8 cellular contexts compared by ENCODE assay signal in genomic region chr2:27016801-27017325, GRCh38. TPM values are rescaled to one million over a fixed set of nuclear protein-coding genes. Genes with fewer than 3 reads are reported as not detected.
A peak's percentile ranks its signal among the peaks of the same experiment; 100 is the strongest.
DNase-seq lines count a peak whose midpoint lies in the region; ATAC-seq and TF ChIP-seq lines count a peak whose summit lies in the region.

No MANE protein-coding gene starts in this region.

- intact Hi-C loops in left ventricle myocardium inferior (cut with micrococcal nuclease): loop anchor here (5.0 kb wide), 1 partner anchor 55 kb away; no protein-coding TSS in a partner anchor
- intact Hi-C loops in gastrocnemius medialis (cut with DNase I; ENCODE audit: low total_unique reads): loop anchor here (1.0 kb wide), 1 partner anchor 56 kb away; no protein-coding TSS in a partner anchor

- H3K4me3 ChIP-seq in SJCRH30: no peak overlapping the region
- no peak overlapping the region for H3K4me3 ChIP-seq in left ventricle myocardium inferior
- H3K4me3 ChIP-seq in gastrocnemius medialis: no peak overlapping the region

- peaks cover 4% of the 10 kb centered on the region; the same call in 1 of the 2 replicates for H3K4me1 ChIP-seq in SJCRH30
- peaks cover 76% of the 10 kb centered on the region for H3K4me1 ChIP-seq in left ventricle myocardium inferior
- H3K4me1 ChIP-seq in gastrocnemius medialis: peaks cover 62 to 96% of the 10 kb centered on the region in 2 donors

- TF ChIP-seq CTCF in left ventricle myocardium inferior (IDR thresholded peaks at IDR 0.05; ENCODE audit: borderline replicate concordance) (peak; percentile 71), gastrocnemius medialis (IDR thresholded peaks at IDR 0.05 in 4 of 5, conservative IDR thresholded peaks at IDR 0.05 in 1 of 5) (peak; percentile 72 to 89 (median 73))

- H3K9me3 ChIP-seq in SJCRH30 (replicated peaks): 0 out of 2 replicates have a peak, but pooled peaks cover 6% of the 10 kb centered on the region
- no peaks in the 10 kb centered on the region for H3K9me3 ChIP-seq in left ventricle myocardium inferior (replicated peaks)
- H3K9me3 ChIP-seq in gastrocnemius medialis: no peaks in the 10 kb centered on the region

- H3K27me3 ChIP-seq in SJCRH30 (no peaks in the 10 kb centered on the region; the same call in none of the 2 replicates), left ventricle myocardium inferior (ENCODE audit: low read depth) (no peaks in the 10 kb centered on the region), gastrocnemius medialis (no peaks in the 10 kb centered on the region)

- peak; percentile 26 to 52 for ATAC-seq in gastrocnemius medialis
- no peak for ATAC-seq in HG02840 (IDR thresholded peaks at IDR 0.05; ENCODE audit: low FRiP score, unreplicated experiment)
- ATAC-seq in GM18498 (IDR thresholded peaks at IDR 0.05; ENCODE audit: unreplicated experiment): no peak

- DNase-seq in Daoy (ENCODE audit: low read depth) (peak; percentile 75), LoVo (ENCODE audit: low spot score) (peak; percentile 56), SJCRH30 (peak; percentile 63 to 78), amniotic epithelial cell (ENCODE audit: low read depth) (peak; percentile 62), left ventricle myocardium inferior (peak; percentile 41), gastrocnemius medialis (peak in 1 of 2 donors; percentile 47)

- no peak for TF ChIP-seq POLR2A in gastrocnemius medialis (IDR thresholded peaks at IDR 0.05)

- H3K36me3 ChIP-seq in SJCRH30 (no peaks in the 10 kb centered on the region), left ventricle myocardium inferior (no peaks in the 10 kb centered on the region), gastrocnemius medialis (no peaks in the 10 kb centered on the region)

- in situ Hi-C loops in gastrocnemius medialis (cut with MboI; ENCODE audit: low sequenced_read_pairs in 4 of 4): loop anchor here (5.0 kb wide), 2 partner anchors 50 to 55 kb away; no protein-coding TSS in a partner anchor

- H3K27ac ChIP-seq in SJCRH30: no peak overlapping the region
- no peak overlapping the region for H3K27ac ChIP-seq in left ventricle myocardium inferior (replicated peaks)
- H3K27ac ChIP-seq in gastrocnemius medialis: peak overlapping the region; percentile 65 to 81 (median 70)

RNA-seq across cellular contexts. Expression of gene TMEM214, which starts 15.9 kb away (rescaled TPM):
- total RNA-seq in Daoy (2014; rRNA removed; shearing (Covaris generic)): 36.7 and 42.7 TPM in 2 replicates
- total RNA-seq in SJCRH30 (2014; rRNA removed; shearing (Covaris generic)): 38.0 and 45.2 TPM in 2 replicates
- total RNA-seq in left ventricle myocardium inferior (31.4 TPM), gastrocnemius medialis (10 to 100 TPM; 20.0 to 37.7 (median 24.9) TPM)

RNA-seq across cellular contexts. Expression of gene AGBL5, which starts 34.6 kb away (rescaled TPM):
- total RNA-seq in Daoy (2014; rRNA removed; shearing (Covaris generic)): 19.3 and 22.5 TPM in 2 replicates
- total RNA-seq in SJCRH30 (2014; rRNA removed; shearing (Covaris generic)): 71.4 and 72.4 TPM in 2 replicates
- total RNA-seq in left ventricle myocardium inferior (10.0 TPM), gastrocnemius medialis (1 to 10 TPM; 4.9 to 6.2 (median 5.7) TPM)

RNA-seq across cellular contexts. Expression of gene MAPRE3, which starts 46.4 kb away (rescaled TPM):
- 4.6 and 6.6 TPM in 2 replicates for total RNA-seq in Daoy (2014; rRNA removed; shearing (Covaris generic))
- total RNA-seq in SJCRH30 (2014; rRNA removed; shearing (Covaris generic)): 0.51 and 0.57 TPM in 2 replicates
- total RNA-seq in left ventricle myocardium inferior (57.4 TPM), gastrocnemius medialis (10 to 100 TPM; 41.9 to 66.5 (median 53.9) TPM)

RNA-seq across cellular contexts. Expression of gene OST4, which starts 54.6 kb away (rescaled TPM):
- total RNA-seq in Daoy (2014; rRNA removed; shearing (Covaris generic)): 184 and 194 TPM in 2 replicates
- 349 and 357 TPM in 2 replicates for total RNA-seq in SJCRH30 (2014; rRNA removed; shearing (Covaris generic))
- total RNA-seq in left ventricle myocardium inferior: 354 TPM
- 100 to 1,000 TPM; 191 to 283 (median 251) TPM for total RNA-seq in gastrocnemius medialis

Comparison
In these comparisons a context has a peak if more than half of its experiments do, and no peak if none do; other contexts are left out.
1. H3K27ac ChIP-seq: peak in gastrocnemius medialis (4 of 4); none in SJCRH30 (single experiment) and left ventricle myocardium inferior (single experiment).
2. ATAC-seq: peak in gastrocnemius medialis (2 of 2); none in HG02840 (single experiment) and GM18498 (single experiment).